Comparison of ENCODE assay signal across 33 cellular contexts in the genomic region with DNA sequence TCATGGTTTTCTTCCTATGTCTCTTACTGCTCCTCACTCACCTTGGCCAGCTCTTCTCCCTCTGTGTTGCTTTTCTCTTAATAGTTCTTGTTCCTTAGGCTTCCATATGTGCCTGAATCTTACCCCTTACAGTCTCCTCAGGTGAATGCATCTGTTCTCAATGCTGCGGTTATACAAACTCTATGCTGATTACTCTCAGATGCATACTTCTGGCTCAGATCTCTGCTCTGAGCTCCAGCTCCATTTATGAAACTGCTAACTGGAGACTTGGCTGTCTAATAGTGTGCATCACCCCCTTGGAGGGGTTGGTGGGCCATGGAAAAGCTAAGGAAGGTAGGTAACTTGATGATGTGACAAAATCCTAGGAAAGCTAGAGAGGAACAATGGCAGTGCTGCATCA.
"Had no signal": no experiment of that assay in that cellular context is flagged by ENCODE, and none has a peak within 500 bp of the region (broad histone marks: within the 10 kb centered on the region; RNA-seq: fewer than 3 reads in every experiment).

No MANE protein-coding gene starts in this region.

- H3K36me3 ChIP-seq: ascending aorta, brain microvascular endothelial cell, breast epithelium, cardiac muscle cell, WERI-Rb-1 had no signal

- H3K4me3 ChIP-seq: ascending aorta, breast epithelium, cardiac muscle cell had no signal

- ATAC-seq: activated CD4-positive, alpha-beta T cell treated with anti-CD3 and anti-CD28 coated beads for 36 hours; activated CD4-positive, CD25-positive, alpha-beta regulatory T cell treated with anti-CD3 and anti-CD28 coated beads, Interleukin-2, amount 50 U/mL, for 24 hours; activated CD8-positive, alpha-beta memory T cell treated with anti-CD3 and anti-CD28 coated beads, Interleukin-2, amount 10 ng/mL, durations not matched to agents 7 days and 5 days; activated CD8-positive, alpha-beta T cell treated with anti-CD3 and anti-CD28 coated beads, Interleukin-2, amount 10 ng/mL, durations not matched to agents 7 days and 5 days; activated naive CD8-positive, alpha-beta T cell treated with anti-CD3 and anti-CD28 coated beads, Interleukin-2, amount 50 U/mL, for 24 hours; WTC11 had no signal

- H3K27ac ChIP-seq: ascending aorta, brain microvascular endothelial cell, breast epithelium, cardiac muscle cell, WERI-Rb-1 had no signal

- H3K4me1 ChIP-seq: ascending aorta, breast epithelium had no signal

- DNase-seq: activated CD4-positive, alpha-beta memory T cell treated with anti-CD3 and anti-CD28 coated beads, Interleukin-2, amount 10 ng/mL, durations not matched to agents 7 days and 5 days; activated CD4-positive, alpha-beta T cell treated with anti-CD3 and anti-CD28 coated beads for 1 hour; activated CD4-positive, alpha-beta T cell treated with anti-CD3 and anti-CD28 coated beads for 36 hours; activated CD4-positive, alpha-beta T cell treated with anti-CD3 and anti-CD28 coated beads for 48 hours; activated CD4-positive, alpha-beta T cell treated with anti-CD3 and anti-CD28 coated beads, Interleukin-2, amount 10 ng/mL, durations not matched to agents 7 days and 5 days; activated CD4-positive, alpha-beta T cell treated with anti-CD3 and anti-CD28 coated beads, Interleukin-2, amount 50 U/mL, for 48 hours; activated CD4-positive, CD25-positive, alpha-beta regulatory T cell; activated CD8-positive, alpha-beta memory T cell treated with anti-CD3 and anti-CD28 coated beads for 24 hours; activated CD8-positive, alpha-beta memory T cell treated with anti-CD3 and anti-CD28 coated beads, Interleukin-2, amount 10 ng/mL, durations not matched to agents 7 days and 5 days; activated CD8-positive, alpha-beta memory T cell treated with anti-CD3 and anti-CD28 coated beads, Interleukin-2, amount 50 U/mL, for 48 hours; activated CD8-positive, alpha-beta T cell treated with anti-CD3 and anti-CD28 coated beads, Interleukin-2, amount 10 ng/mL, durations not matched to agents 7 days and 5 days; activated effector memory CD4-positive, alpha-beta T cell treated with Interleukin-2 at 50 U/mL for 16 hours; activated gamma-delta T cell; activated naive CD4-positive, alpha-beta T cell treated with anti-CD3 and anti-CD28 coated beads, Interleukin-2, amount 10 ng/mL, durations not matched to agents 7 days and 5 days; activated naive CD4-positive, alpha-beta T cell treated with Interleukin-2 at 50 U/mL for 16 hours; activated naive CD8-positive, alpha-beta T cell treated with anti-CD3 and anti-CD28 coated beads, Interleukin-2, amount 10 ng/mL, durations not matched to agents 7 days and 5 days; activated naive CD8-positive, alpha-beta T cell treated with anti-CD3 and anti-CD28 coated beads, Interleukin-2, amount 50 U/mL, for 24 hours; activated T-cell treated with anti-CD3 and anti-CD28 coated beads, Interleukin-2, amount 50 U/mL, for 24 hours; activated T-cell treated with anti-CD3 and anti-CD28 coated beads, Interleukin-2, amount 50 U/mL, for 48 hours; amygdala; anterior cingulate cortex; brain microvascular endothelial cell; caudate nucleus; cerebellar nuclear complex; T-helper 1 cell; T-helper 2 cell; T-helper 9 cell; WERI-Rb-1 had no signal

- H3K27me3 ChIP-seq: ascending aorta, brain microvascular endothelial cell, breast epithelium, cardiac muscle cell had no signal

- H3K9me3 ChIP-seq: ascending aorta, breast epithelium had no signal
